21 cellular contexts compared by ENCODE assay signal in the genomic region with DNA sequence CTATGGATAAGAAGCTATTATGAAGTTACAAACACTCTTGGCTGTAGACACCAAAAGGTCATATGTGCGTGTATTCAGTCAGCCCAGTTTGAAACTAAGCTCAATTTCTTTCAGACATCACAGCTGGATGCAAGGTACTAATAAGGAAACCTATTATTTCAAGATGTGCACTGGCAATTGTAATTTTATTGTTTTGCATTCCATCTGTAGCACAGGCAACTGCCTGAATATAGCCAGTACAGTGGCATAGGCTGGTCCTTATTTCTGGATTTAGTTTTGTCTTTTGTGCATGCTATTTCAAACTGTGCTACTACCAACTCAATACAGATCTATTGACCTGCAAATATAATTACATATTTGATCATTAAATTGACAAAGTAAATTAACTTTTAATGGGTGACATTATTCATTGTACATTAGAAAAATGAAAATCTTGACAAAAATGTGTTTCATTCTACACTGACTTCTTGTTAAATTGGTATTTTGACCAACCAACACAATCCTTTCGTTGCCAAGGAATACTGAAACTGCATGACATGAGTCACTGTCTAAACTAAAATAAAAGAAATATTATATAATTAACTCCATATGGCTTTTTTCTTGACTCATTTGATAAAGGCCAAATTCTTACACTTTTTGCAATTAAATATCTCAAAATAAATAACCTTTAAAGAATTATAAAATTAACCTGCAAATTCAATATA.
DNase-seq lines count a peak whose midpoint lies in the region; ATAC-seq and TF ChIP-seq lines count a peak whose summit lies in the region.
"Had no signal": no experiment of that assay in that cellular context is flagged by ENCODE, and none has a peak within 500 bp of the region (broad histone marks: within the 10 kb centered on the region; RNA-seq: fewer than 3 reads in every experiment).

No MANE protein-coding gene starts in this region.

- no peak overlapping the region for H3K4me3 Mint-ChIP-seq in CD8-positive, alpha-beta T cell
- H3K4me3 Mint-ChIP-seq: CD8-positive, alpha-beta memory T cell; GM23338 had no signal

- ATAC-seq in CD8-positive, alpha-beta T cell = no peak
- ATAC-seq: A549, GM23338 had no signal

- H3K9me3 Mint-ChIP-seq in CD8-positive, alpha-beta T cell = peaks cover 7% of the 10 kb centered on the region
- H3K9me3 Mint-ChIP-seq: GM23338 had no signal

- TF ChIP-seq CTCF in brain microvascular endothelial cell (IDR thresholded peaks at IDR 0.05; ENCODE audit: low read depth, low read length, missing control alignments) (no peak), testis (IDR thresholded peaks at IDR 0.05) (no peak)
- TF ChIP-seq CTCF in CD8-positive, alpha-beta T cell (IDR thresholded peaks at IDR 0.05) = no peak

- intact Hi-C loops in testis (cut with DNase I; ENCODE audit: low total_unique reads) = no loop called here
- intact Hi-C loops in CD8-positive, alpha-beta T cell (cut with DNase I, micrococcal nuclease) = no loop called here

- POLR2A ChIA-PET in CD8-positive, alpha-beta T cell (lab: Charles Lee) = no interaction called here

- peak; percentile 48 for DNase-seq in AG08395 (ENCODE audit: low spot score)
- DNase-seq in GM23248 = peak; percentile 1
- DNase-seq in brain microvascular endothelial cell = peak; percentile 53
- peak; percentile 61 for DNase-seq in fibroblast of the conjunctiva (ENCODE audit: low read depth)
- DNase-seq in testis = no peak
- DNase-seq in CD8-positive, alpha-beta T cell = no peak
- no peak for DNase-seq in DMS53 treated with DMSO at 0.1 percent for 48 hours (lab: John Stamatoyannopoulos, UW; ENCODE audit: unreplicated experiment)
- DNase-seq in NCI-H1092 (lab: John Stamatoyannopoulos, UW) = no peak
- DNase-seq: activated CD4-positive, alpha-beta T cell treated with anti-CD3 and anti-CD28 coated beads, Interleukin-2, amount 50 U/mL, for 1 hour; anterior cingulate cortex; CD8-positive, alpha-beta memory T cell; DMS79 treated with DMSO at 0.1 percent for 48 hours; dorsolateral prefrontal cortex; head of caudate nucleus; NCI-H2171 treated with DMSO at 0.1 percent for 48 hours; NCI-H774; SHP77 treated with DMSO at 0.1 percent for 48 hours; T-helper 1 cell had no signal

- H3K4me1 Mint-ChIP-seq in CD8-positive, alpha-beta T cell (ENCODE audit: low read depth) = no peaks in the 10 kb centered on the region
- H3K4me1 Mint-ChIP-seq: CD8-positive, alpha-beta memory T cell; GM23338 had no signal

- H4K20me1 ChIP-seq in GM23248 (ENCODE audit: insufficient read depth) = no peaks in the 10 kb centered on the region

- H3K4me1 ChIP-seq in GM23248 (ENCODE audit: insufficient read depth) (no peaks in the 10 kb centered on the region), testis (no peaks in the 10 kb centered on the region)
- H3K4me1 ChIP-seq in CD8-positive, alpha-beta T cell (ENCODE audit: insufficient read depth, low read length) = no peaks in the 10 kb centered on the region
- H3K4me1 ChIP-seq: A549 had no signal

- no peak overlapping the region for H3K9ac ChIP-seq in GM23248

- no peak overlapping the region for H3K4me2 ChIP-seq in GM23248 (ENCODE audit: unreplicated experiment)
- H3K4me2 ChIP-seq: A549, GM23338 had no signal

- no peak overlapping the region for H3K4me3 ChIP-seq in GM23248
- H3K4me3 ChIP-seq in brain microvascular endothelial cell (ENCODE audit: low read depth, low read length) = no peak overlapping the region
- no peak overlapping the region for H3K4me3 ChIP-seq in testis
- H3K4me3 ChIP-seq in CD8-positive, alpha-beta T cell (ENCODE audit: low read depth, low read length) = no peak overlapping the region
- H3K4me3 ChIP-seq: A549, dorsolateral prefrontal cortex, GM23338 had no signal

- H3K36me3 ChIP-seq in GM23248 (ENCODE audit: low read depth) (no peaks in the 10 kb centered on the region), brain microvascular endothelial cell (replicated peaks) (no peaks in the 10 kb centered on the region), testis (ENCODE audit: low read depth, missing control alignments) (no peaks in the 10 kb centered on the region)
- no peaks in the 10 kb centered on the region for H3K36me3 ChIP-seq in CD8-positive, alpha-beta T cell (ENCODE audit: insufficient read depth, low read length)
- H3K36me3 ChIP-seq: neutrophil had no signal

- no peaks in the 10 kb centered on the region for H3K27me3 ChIP-seq in GM23248 (replicated peaks; ENCODE audit: insufficient read depth)
- H3K27me3 ChIP-seq in brain microvascular endothelial cell (replicated peaks) = no peaks in the 10 kb centered on the region
- no peaks in the 10 kb centered on the region for H3K27me3 ChIP-seq in testis
- no peaks in the 10 kb centered on the region for H3K27me3 ChIP-seq in CD8-positive, alpha-beta T cell (ENCODE audit: insufficient read depth, low read length)
- H3K27me3 ChIP-seq: dorsolateral prefrontal cortex, neutrophil had no signal

- no peak overlapping the region for H3K27ac Mint-ChIP-seq in CD8-positive, alpha-beta T cell
- H3K27ac Mint-ChIP-seq: CD8-positive, alpha-beta memory T cell; GM23338 had no signal

- no peak for TF ChIP-seq POLR2A in testis (IDR thresholded peaks at IDR 0.05)

- H3K9me3 ChIP-seq in GM23248 (ENCODE audit: low read depth) (no peaks in the 10 kb centered on the region), testis (no peaks in the 10 kb centered on the region)
- no peaks in the 10 kb centered on the region for H3K9me3 ChIP-seq in CD8-positive, alpha-beta T cell (ENCODE audit: low read length)
- H3K9me3 ChIP-seq: A549 had no signal

- H3K79me2 ChIP-seq in GM23248 (ENCODE audit: insufficient read depth) = no peaks in the 10 kb centered on the region

- in situ Hi-C loops in GM23248 (cut with MboI) (no loop called here), brain microvascular endothelial cell (cut with HindIII; ENCODE audit: low pct_ligation_motif_present, low sequenced_read_pairs) (no loop called here)

- no peaks in the 10 kb centered on the region for H3K36me3 Mint-ChIP-seq in CD8-positive, alpha-beta T cell
- H3K36me3 Mint-ChIP-seq: CD8-positive, alpha-beta memory T cell had no signal

- 4% methylated on average over 2 of the region's 2 CpGs for WGBS in GM23248 (ENCODE audit: low coverage in 1 of 2, low lambda C conversion rate in 2 of 2, missing lambda C conversion rate in 2 of 2), 2 experiments
- 71 to 83% methylated on average over 2 of the region's 2 CpGs for WGBS in testis, 2 donors

- H2AFZ ChIP-seq in GM23248 = no peak overlapping the region
- H2AFZ ChIP-seq: GM23338 had no signal

- H3K27ac ChIP-seq in GM23248 (no peak overlapping the region), brain microvascular endothelial cell (peak overlapping the region; percentile 40), testis (no peak overlapping the region)
- H3K27ac ChIP-seq in CD8-positive, alpha-beta T cell (ENCODE audit: low read depth, low read length) = no peak overlapping the region
- H3K27ac ChIP-seq: A549, dorsolateral prefrontal cortex, neutrophil had no signal

- CTCF ChIA-PET in CD8-positive, alpha-beta T cell (lab: Charles Lee) = no interaction called here

- H3F3A ChIP-seq in GM23248 (ENCODE audit: insufficient read depth) = no peaks in the 10 kb centered on the region

- H3K27me3 Mint-ChIP-seq in CD8-positive, alpha-beta T cell (ENCODE audit: low read depth) = no peaks in the 10 kb centered on the region

- no peaks in the 10 kb centered on the region for H3K9me2 ChIP-seq in GM23248 (ENCODE audit: insufficient read depth)

Comparison
In these comparisons a context has a peak if more than half of its experiments do, and no peak if none do; other contexts are left out.
1. DNase-seq: peak in AG08395 (single experiment), GM23248 (single experiment), brain microvascular endothelial cell (single experiment) and fibroblast of the conjunctiva (single experiment); none in testis (single experiment), CD8-positive, alpha-beta T cell (0 of 7), DMS53 treated with DMSO at 0.1 percent for 48 hours (single experiment) and NCI-H1092 (single experiment).